In genomic region chr16:83928341-83929055, GRCh38 we compare ENCODE assay signal across 12 cellular contexts. TPM values are rescaled to one million over a fixed set of nuclear protein-coding genes. Genes with fewer than 3 reads are reported as not detected.
A peak's percentile ranks its signal among the peaks of the same experiment; 100 is the strongest.
DNase-seq lines count a peak whose midpoint lies in the region; ATAC-seq and FAIRE-seq lines count a peak whose summit lies in the region.
"Had no signal": no experiment of that assay in that cellular context is flagged by ENCODE, and none has a peak within 500 bp of the region (broad histone marks: within the 10 kb centered on the region; RNA-seq: fewer than 3 reads in every experiment).

No MANE protein-coding gene starts in this region.

- H2BK120ac ChIP-seq in trophoblast cell (ENCODE audit: insufficient read depth, low read length, poor library complexity): no peak overlapping the region

- no peak overlapping the region for H3K14ac ChIP-seq in trophoblast cell (ENCODE audit: low read length)

- no peaks in the 10 kb centered on the region for H3K79me1 ChIP-seq in trophoblast cell (ENCODE audit: low read length)

- H4K91ac ChIP-seq in trophoblast cell (ENCODE audit: low read depth, low read length): no peak overlapping the region

- no peak for ATAC-seq in HG02642 (IDR thresholded peaks at IDR 0.05; ENCODE audit: poor library complexity, unreplicated experiment)
- no peak for ATAC-seq in GM21423 (IDR thresholded peaks at IDR 0.05; ENCODE audit: unreplicated experiment)

- no peak overlapping the region for H3K4me2 ChIP-seq in trophoblast cell (ENCODE audit: low read length)

- H2AFZ ChIP-seq in trophoblast cell (ENCODE audit: insufficient read depth, low read length, poor library complexity): no peak overlapping the region

- H3K4me1 ChIP-seq in trophoblast cell (ENCODE audit: control insufficient read depth in 1 of 2, insufficient read depth in 2 of 2, low read length in 2 of 2) (peaks cover 5 to 15% of the 10 kb centered on the region in 2 experiments), small intestine (ENCODE audit: control insufficient read depth in 2 of 2, insufficient read depth in 1 of 2, low read depth in 1 of 2, low read length in 1 of 2) (peaks cover 0 to 6% of the 10 kb centered on the region in 2 donors)

- H3K9ac ChIP-seq in trophoblast cell (ENCODE audit: low read length): no peak overlapping the region

- H3K27ac ChIP-seq in trophoblast cell (ENCODE audit: low read depth, low read length) (no peak overlapping the region), small intestine (ENCODE audit: low read depth in 1 of 2, low read length in 1 of 2) (no peak overlapping the region)

- no peak overlapping the region for H3K23ac ChIP-seq in trophoblast cell (ENCODE audit: low read length)

- H4K12ac ChIP-seq in trophoblast cell (ENCODE audit: low read depth, low read length): no peak overlapping the region

- no peaks in the 10 kb centered on the region for H3K9me3 ChIP-seq in trophoblast cell (ENCODE audit: insufficient read depth, low read depth, low read length)
- H3K9me3 ChIP-seq in small intestine (ENCODE audit: control insufficient read depth, low read depth): no peaks in the 10 kb centered on the region

- FAIRE-seq in RCC 7860 (lab: Jason Lieb, UNC) (no peak), small intestine (lab: Jason Lieb, UNC) (no peak)

- H3K36me3 ChIP-seq in trophoblast cell (ENCODE audit: control insufficient read depth in 1 of 2, insufficient read depth in 2 of 2, low read length in 2 of 2): no peaks in the 10 kb centered on the region
- H3K36me3 ChIP-seq in small intestine (ENCODE audit: control insufficient read depth in 2 of 2, insufficient read depth in 2 of 2, low read length in 2 of 2): no peaks in the 10 kb centered on the region

- H3K79me2 ChIP-seq in trophoblast cell (ENCODE audit: control insufficient read depth, insufficient read depth, low read length, poor library complexity): no peaks in the 10 kb centered on the region

- H3K27me3 ChIP-seq in trophoblast cell (ENCODE audit: insufficient read depth, low read length): no peaks in the 10 kb centered on the region
- no peaks in the 10 kb centered on the region for H3K27me3 ChIP-seq in small intestine (ENCODE audit: control insufficient read depth in 2 of 2, insufficient read depth in 2 of 2, low read length in 2 of 2)

- DNase-seq in GM03348 (ENCODE audit: low spot score): peak; percentile 84
- peak; percentile 22 for DNase-seq in RCC 7860 (ENCODE audit: low spot score)
- peak; percentile 80 for DNase-seq in fibroblast of peridontal ligament (ENCODE audit: extremely low read depth)
- peak; percentile 41 to 43 for DNase-seq in trophoblast cell
- DNase-seq in activated CD4-positive, alpha-beta T cell treated with anti-CD3 and anti-CD28 coated beads, Interleukin-2, amount 50 U/mL, for 48 hours: no peak
- DNase-seq in small intestine: no peak
- DNase-seq: activated CD8-positive, alpha-beta memory T cell treated with anti-CD3 and anti-CD28 coated beads, Interleukin-2, amount 50 U/mL, for 4 hours; activated naive CD8-positive, alpha-beta T cell treated with anti-CD3 and anti-CD28 coated beads for 36 hours; NCI-H2029 treated with DMSO at 0.1 percent for 48 hours; substantia nigra had no signal

- H2AK5ac ChIP-seq in trophoblast cell (ENCODE audit: low read length): no peak overlapping the region

- H3K18ac ChIP-seq in trophoblast cell (ENCODE audit: low read length): no peak overlapping the region

- no peak overlapping the region for H4K8ac ChIP-seq in trophoblast cell (ENCODE audit: low read depth, low read length)

- no CpG with 5 or more reads among the region's 16 CpGs for WGBS in trophoblast cell (ENCODE audit: extremely low coverage, insufficient coverage, insufficient read length)
- 83 to 87% (median 86%) methylated on average over 16 of the region's 16 CpGs for WGBS in small intestine, 3 donors

- H3K4me3 ChIP-seq in trophoblast cell (ENCODE audit: low read depth, low read length) (no peak overlapping the region), small intestine (ENCODE audit: low read depth in 1 of 2, low read length in 2 of 2) (no peak overlapping the region)

- H2BK12ac ChIP-seq in trophoblast cell (ENCODE audit: low read length): no peak overlapping the region

- no peak overlapping the region for H3K4ac ChIP-seq in trophoblast cell (ENCODE audit: low read depth, low read length)

- no peak overlapping the region for H2BK5ac ChIP-seq in trophoblast cell (ENCODE audit: low read depth, low read length, poor library complexity)

RNA-seq across cellular contexts. Expression of gene OSGIN1, which starts 24.5 kb away (rescaled TPM):
- polyA plus RNA-seq in trophoblast cell (2013): 1.3 and 1.5 TPM in 2 replicates
- 100 to 1,000 TPM in 1 of 3 donors, 10 to 100 TPM in 2; 17.7 to 101 (median 64.6) TPM for polyA plus RNA-seq in small intestine

RNA-seq across cellular contexts. Expression of gene MLYCD, which starts 29.6 kb away (rescaled TPM):
- 0.89 and 0.93 TPM in 2 replicates for polyA plus RNA-seq in trophoblast cell (2013)
- 1 to 10 TPM; 2.2 to 3.7 (median 3.1) TPM for polyA plus RNA-seq in small intestine

RNA-seq across cellular contexts. Expression of gene NECAB2, which starts 39.5 kb away (rescaled TPM):
- 0.22 and 0.26 TPM in 2 replicates for polyA plus RNA-seq in trophoblast cell (2013)
- 1 to 10 TPM in 1 of 3 donors, not detected in 2; 5.9 TPM for polyA plus RNA-seq in small intestine

Comparison
In these comparisons a context has a peak if more than half of its experiments do, and no peak if none do; other contexts are left out.
1. DNase-seq: peak in GM03348 (single experiment), RCC 7860 (single experiment), fibroblast of peridontal ligament (single experiment) and trophoblast cell (2 of 2); none in activated CD4-positive, alpha-beta T cell treated with anti-CD3 and anti-CD28 coated beads, Interleukin-2, amount 50 U/mL, for 48 hours (0 of 2) and small intestine (single experiment).